10 cellular contexts compared by ENCODE assay signal in the genomic region with DNA sequence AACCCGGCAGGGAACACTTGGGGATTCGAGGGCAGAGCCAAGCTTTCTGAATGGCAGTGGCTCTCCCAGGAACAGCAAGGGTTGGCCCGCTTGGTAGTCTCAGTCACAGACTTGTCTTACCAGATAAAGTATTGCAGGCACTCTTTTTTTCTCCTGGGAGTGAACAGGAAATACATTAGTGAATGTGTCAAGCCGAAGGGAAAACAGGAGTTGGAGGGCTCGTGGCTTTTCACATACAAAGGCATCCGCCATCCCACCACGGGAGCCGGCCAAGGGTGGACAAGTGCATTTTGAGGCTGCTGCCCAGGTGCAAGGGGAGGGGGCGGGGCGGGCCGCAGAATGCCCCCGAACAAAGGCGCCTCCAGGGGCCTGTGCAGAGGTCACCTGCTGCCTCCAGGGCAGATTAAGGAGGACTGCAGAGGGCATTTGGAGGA.
DNase-seq lines count a peak whose midpoint lies in the region; ATAC-seq, FAIRE-seq and TF ChIP-seq lines count a peak whose summit lies in the region.
"Had no signal": no experiment of that assay in that cellular context is flagged by ENCODE, and none has a peak within 500 bp of the region (broad histone marks: within the 10 kb centered on the region; RNA-seq: fewer than 3 reads in every experiment).

No MANE protein-coding gene starts in this region.

- POLR2A ChIA-PET in PC-9 (lab: Charles Lee; ENCODE audit: unreplicated experiment): no interaction called here

- H3K9ac ChIP-seq in HUES6 (ENCODE audit: low read length): no peak overlapping the region
- no peak overlapping the region for H3K9ac ChIP-seq in iPS-18a (ENCODE audit: low read length)

- no peak overlapping the region for H3K4me2 ChIP-seq in PC-9

- no TSS peak for BruUV-seq in PC-9 (replicated peaks; lab: Mats Ljungman, UMichigan)

- no peak for TF ChIP-seq CTCF in PC-9 (conservative IDR thresholded peaks at IDR 0.05)

- peak; percentile 55 for FAIRE-seq in GM18507 (lab: Jason Lieb, UNC)

- no peaks in the 10 kb centered on the region for H3F3A ChIP-seq in PC-9 (ENCODE audit: insufficient read depth, low read depth)

- peaks cover 10% of the 10 kb centered on the region for H3K9me3 ChIP-seq in HUES6 (ENCODE audit: control insufficient read depth, insufficient read depth, low read depth, low read length)
- H3K9me3 ChIP-seq in iPS-18a (ENCODE audit: control insufficient read depth, low read depth, low read length): no peaks in the 10 kb centered on the region
- peaks cover 3% of the 10 kb centered on the region; the same call in 1 of the 2 replicates for H3K9me3 ChIP-seq in PC-9 (ENCODE audit: insufficient read depth, low read depth)
- H3K9me3 ChIP-seq: Peyer's patch had no signal

- ATAC-seq in GM21825 (IDR thresholded peaks at IDR 0.05; ENCODE audit: unreplicated experiment): peak; percentile 41

- H3K27me3 ChIP-seq in HUES6 (ENCODE audit: control insufficient read depth, insufficient read depth, low read length) (peaks cover 62% of the 10 kb centered on the region), iPS-18a (ENCODE audit: control insufficient read depth, insufficient read depth, low read length) (peaks cover 64% of the 10 kb centered on the region), PC-9 (ENCODE audit: insufficient read depth, low read depth) (no peaks in the 10 kb centered on the region)
- H3K27me3 ChIP-seq: Peyer's patch had no signal

- H3K4me3 ChIP-seq in HUES6 (ENCODE audit: low read depth, low read length): peak overlapping the region; percentile 44
- peak overlapping the region; percentile 23 for H3K4me3 ChIP-seq in iPS-18a (ENCODE audit: low read length)
- H3K4me3 ChIP-seq in PC-9: no peak overlapping the region

- H3K4me1 ChIP-seq in HUES6 (ENCODE audit: control insufficient read depth, insufficient read depth, low read length) (peaks cover 39% of the 10 kb centered on the region), iPS-18a (ENCODE audit: control insufficient read depth, low read depth, low read length) (peaks cover 56% of the 10 kb centered on the region), PC-9 (replicated peaks; ENCODE audit: insufficient read depth) (no peaks in the 10 kb centered on the region)
- H3K4me1 ChIP-seq: Peyer's patch had no signal

- H3K36me3 ChIP-seq in HUES6 (ENCODE audit: control insufficient read depth, insufficient read depth, low read length): no peaks in the 10 kb centered on the region
- H3K36me3 ChIP-seq in iPS-18a (ENCODE audit: control insufficient read depth, low read depth, low read length): no peaks in the 10 kb centered on the region
- H3K36me3 ChIP-seq in PC-9 (ENCODE audit: low read depth): no peaks in the 10 kb centered on the region
- H3K36me3 ChIP-seq: Peyer's patch had no signal

- no peaks in the 10 kb centered on the region; the same call in 1 of the 2 replicates for H4K20me1 ChIP-seq in PC-9 (ENCODE audit: insufficient read depth)

- H3K27ac ChIP-seq in HUES6 (ENCODE audit: low read depth, low read length) (no peak overlapping the region), iPS-18a (ENCODE audit: low read length) (no peak overlapping the region), PC-9 (no peak overlapping the region)

- no peak for DNase-seq in GM18507 (ENCODE audit: extremely low spot score, insufficient read length, low read depth)
- DNase-seq in LoVo (ENCODE audit: low spot score): no peak
- no peak for DNase-seq in anterior cingulate cortex (lab: John Stamatoyannopoulos, UW)
- no peak for DNase-seq in T-helper 1 cell
- DNase-seq in PC-9: no peak
- DNase-seq: aorta had no signal

- CTCF ChIA-PET in PC-9 (lab: Charles Lee): no interaction called here

- no peaks in the 10 kb centered on the region for H3K79me2 ChIP-seq in PC-9 (ENCODE audit: low read depth)

- no peak overlapping the region for H2AFZ ChIP-seq in PC-9

- no peaks in the 10 kb centered on the region for H3K9me2 ChIP-seq in PC-9 (ENCODE audit: insufficient read depth)

- intact Hi-C loops in PC-9 (cut with micrococcal nuclease; ENCODE audit: unreplicated experiment): no loop called here
